29 cellular contexts compared by ENCODE assay signal in the genomic region with DNA sequence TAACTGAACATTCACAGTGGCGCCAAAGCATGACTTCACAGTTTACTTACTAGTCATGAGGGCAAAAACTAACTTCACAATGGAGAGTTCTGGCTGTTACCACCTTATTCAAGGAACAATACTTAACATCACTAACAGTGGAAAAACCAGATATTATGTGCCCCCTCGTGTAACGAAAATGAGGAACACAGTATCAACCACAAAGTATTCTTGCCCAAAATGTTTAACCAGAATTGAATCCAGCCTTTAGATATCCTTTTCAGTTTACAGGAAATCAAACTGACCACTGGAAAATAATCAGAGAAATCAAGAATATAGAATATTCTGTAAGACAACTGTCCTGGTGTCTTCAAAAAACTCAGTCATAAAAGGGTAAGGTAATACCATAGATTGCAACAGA.
"Had no signal": no experiment of that assay in that cellular context is flagged by ENCODE, and none has a peak within 500 bp of the region (broad histone marks: within the 10 kb centered on the region; RNA-seq: fewer than 3 reads in every experiment).

No MANE protein-coding gene starts in this region.

- H3K4me3 ChIP-seq: adrenal gland, body of pancreas, colonic mucosa, esophagus squamous epithelium, left lung, lower lobe of right lung, neural progenitor cell, right atrium auricular region, stomach, thyroid gland, upper lobe of left lung had no signal

- H3K9me3 ChIP-seq: adrenal gland, body of pancreas, colonic mucosa, esophagus squamous epithelium, left lung, lower lobe of right lung, right atrium auricular region, stomach, thyroid gland, upper lobe of left lung had no signal

- DNase-seq: activated CD4-positive, alpha-beta memory T cell treated with anti-CD3 and anti-CD28 coated beads for 36 hours; activated CD4-positive, alpha-beta T cell treated with anti-CD3 and anti-CD28 coated beads for 48 hours; activated CD8-positive, alpha-beta memory T cell treated with anti-CD3 and anti-CD28 coated beads, Interleukin-2, amount 50 U/mL, for 4 hours; activated effector memory CD4-positive, alpha-beta T cell treated with anti-CD3 and anti-CD28 coated beads, Interleukin-2, amount 50 U/mL, for 16 hours; activated naive CD4-positive, alpha-beta T cell treated with anti-CD3 and anti-CD28 coated beads for 36 hours; activated naive CD8-positive, alpha-beta T cell treated with anti-CD3 and anti-CD28 coated beads for 36 hours; activated T-cell treated with anti-CD3 and anti-CD28 coated beads, Interleukin-2, amount 50 U/mL, for 1 hour; adrenal gland; aorta; body of pancreas; cerebellar nuclear complex; colonic mucosa; effector CD8-positive, alpha-beta T cell; esophagus squamous epithelium; foreskin melanocyte; left lung; lower lobe of right lung; mesendoderm; natural killer cell; stimulated activated CD4-positive, alpha-beta T cell treated with anti-CD3 and anti-CD28 coated beads, Interleukin-15, amount 100 ng/mL, for 24 hours; stimulated activated CD4-positive, alpha-beta T cell treated with anti-CD3 and anti-CD28 coated beads, Interleukin-2, amount 100 ng/mL, for 24 hours; stimulated activated naive B cell treated with anti-CD40 and anti-IgM and Interleukin-4, amounts not matched to agents 10 μg/mL and 1 μg/mL and 100 μg/mL, for 72 hours; stomach; thyroid gland; upper lobe of left lung had no signal

- H3K36me3 ChIP-seq: adrenal gland, colonic mucosa, esophagus squamous epithelium, left lung, lower lobe of right lung, neural progenitor cell, right atrium auricular region, stomach, thyroid gland, upper lobe of left lung had no signal

- H3K27ac ChIP-seq: adrenal gland, body of pancreas, colonic mucosa, epithelial cell of prostate, esophagus squamous epithelium, left lung, lower lobe of right lung, neural progenitor cell, right atrium auricular region, stomach, thyroid gland, upper lobe of left lung, VCaP had no signal

- H3K4me1 ChIP-seq: adrenal gland, esophagus squamous epithelium, left lung, lower lobe of right lung, neural progenitor cell, right atrium auricular region, stomach, thyroid gland had no signal

- H3K27me3 ChIP-seq: adrenal gland, body of pancreas, colonic mucosa, esophagus squamous epithelium, left lung, neural progenitor cell, right atrium auricular region, stomach, thyroid gland, upper lobe of left lung had no signal
